Comparison of ENCODE assay signal across 22 cellular contexts in the genomic region with DNA sequence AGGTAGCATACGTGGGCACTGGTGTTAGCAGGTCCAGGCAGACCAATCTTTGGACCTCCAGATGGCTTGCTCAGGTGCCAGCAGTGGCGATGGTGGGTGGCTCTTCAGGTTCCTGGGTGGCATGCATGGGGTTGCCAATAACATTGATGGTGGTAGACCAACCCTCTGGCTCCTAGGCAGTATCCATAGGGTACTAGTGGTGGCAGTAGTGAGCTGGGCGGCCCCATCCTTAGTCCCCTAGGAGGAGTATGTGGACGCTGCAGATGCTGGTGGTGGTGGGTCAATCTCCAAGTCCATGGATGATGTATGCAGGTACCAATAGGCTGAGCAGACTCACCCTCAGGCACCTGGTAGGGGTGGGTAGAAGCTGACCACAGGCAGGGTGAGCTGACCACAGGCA.
"Had no signal": no experiment of that assay in that cellular context is flagged by ENCODE, and none has a peak within 500 bp of the region (broad histone marks: within the 10 kb centered on the region; RNA-seq: fewer than 3 reads in every experiment).

No MANE protein-coding gene starts in this region.

- H3K9me3 Mint-ChIP-seq: type B pancreatic cell had no signal

- H3K4me3 Mint-ChIP-seq: memory B cell; mesothelial cell of epicardium; nephron progenitor cell; stimulated activated naive B cell treated with anti-CD40 and anti-IgM and Interleukin-4, amounts not matched to agents 10 μg/mL and 1 μg/mL and 100 μg/mL, for 72 hours; type B pancreatic cell had no signal

- H3K27me3 Mint-ChIP-seq: stimulated activated naive B cell treated with anti-CD40 and anti-IgM and Interleukin-4, amounts not matched to agents 10 μg/mL and 1 μg/mL and 100 μg/mL, for 72 hours; type B pancreatic cell had no signal

- H3K36me3 ChIP-seq: left ventricle myocardium inferior, lower lobe of right lung, neutrophil, spleen, vagina had no signal

- H3K4me1 ChIP-seq: left ventricle myocardium inferior, lower lobe of right lung, psoas muscle, spleen, vagina had no signal

- H3K27me3 ChIP-seq: hepatocyte, neutrophil, spleen, vagina had no signal

- H3K27ac ChIP-seq: hepatocyte, left ventricle myocardium inferior, lower lobe of right lung, neutrophil, psoas muscle, spleen, vagina had no signal

- ATAC-seq: left cardiac atrium; psoas muscle; sciatic nerve; stimulated activated naive B cell treated with anti-CD40 and anti-IgM and Interleukin-4, amounts not matched to agents 10 μg/mL and 1 μg/mL and 100 μg/mL, for 72 hours had no signal

- H3K9me3 ChIP-seq: lower lobe of right lung, neutrophil, psoas muscle, vagina had no signal

- H3K4me3 ChIP-seq: hepatocyte, left ventricle myocardium inferior, lower lobe of right lung, psoas muscle, spleen, vagina had no signal

- DNase-seq: erythroblast; foreskin melanocyte; head of caudate nucleus; kidney; left cardiac atrium; left ventricle myocardium inferior; lower lobe of right lung; nephron progenitor cell; psoas muscle; retina; spleen; stimulated activated CD4-positive, alpha-beta T cell treated with anti-CD3 and anti-CD28 coated beads, Interleukin-15, amount 100 ng/mL, for 24 hours; stimulated activated CD4-positive, alpha-beta T cell treated with anti-CD3 and anti-CD28 coated beads, Interleukin-1b, Interleukin-23, amount 100 ng/mL, for 48 hours; stimulated activated CD4-positive, alpha-beta T cell treated with anti-CD3 and anti-CD28 coated beads, Interleukin-4, amount 100 ng/mL, for 24 hours; stimulated activated naive B cell treated with anti-CD40 and anti-IgM and Interleukin-4, amounts not matched to agents 10 μg/mL and 1 μg/mL and 100 μg/mL, for 72 hours had no signal

- H3K27ac Mint-ChIP-seq: memory B cell; mesothelial cell of epicardium; nephron progenitor cell; stimulated activated naive B cell treated with anti-CD40 and anti-IgM and Interleukin-4, amounts not matched to agents 10 μg/mL and 1 μg/mL and 100 μg/mL, for 72 hours; type B pancreatic cell had no signal
